17 cellular contexts compared by ENCODE assay signal in genomic region chr21:45533731-45534571, GRCh38. TPM values are rescaled to one million over a fixed set of nuclear protein-coding genes. Genes with fewer than 3 reads are reported as not detected.
DNase-seq lines count a peak whose midpoint lies in the region; ATAC-seq, FAIRE-seq and TF ChIP-seq lines count a peak whose summit lies in the region.
"Had no signal": no experiment of that assay in that cellular context is flagged by ENCODE, and none has a peak within 500 bp of the region (broad histone marks: within the 10 kb centered on the region; RNA-seq: fewer than 3 reads in every experiment).

No MANE protein-coding gene starts in this region.

- H3K27me3 ChIP-seq in right lobe of liver, result no peaks in the 10 kb centered on the region

- no peak for FAIRE-seq in D721Med (lab: Jason Lieb, UNC)
- FAIRE-seq: TTC549 had no signal

- H3K9me3 Mint-ChIP-seq in activated CD4-positive, alpha-beta T cell treated with anti-CD3 and anti-CD28 coated beads, Interleukin-2, amount 10 ng/mL, durations not matched to agents 7 days and 5 days, result no peaks in the 10 kb centered on the region
- no peaks in the 10 kb centered on the region for H3K9me3 Mint-ChIP-seq in activated CD4-positive, alpha-beta T cell treated with anti-CD3 and anti-CD28 coated beads, Interleukin-2, amount 10 ng/mL, durations not matched to agents 24 days and 14 days
- H3K9me3 Mint-ChIP-seq: CD8-positive, alpha-beta memory T cell; effector memory CD8-positive, alpha-beta T cell; naive B cell had no signal

- TF ChIP-seq CTCF in right lobe of liver (IDR thresholded peaks at IDR 0.05), result no peak
- TF ChIP-seq CTCF in D721Med (IDR thresholded peaks at IDR 0.05; ENCODE audit: insufficient read depth, missing control alignments), result no peak

- no peak for DNase-seq in activated CD4-positive, alpha-beta T cell treated with anti-CD3 and anti-CD28 coated beads, Interleukin-2, amount 10 ng/mL, durations not matched to agents 7 days and 5 days
- no peak for DNase-seq in activated CD4-positive, alpha-beta T cell treated with anti-CD3 and anti-CD28 coated beads, Interleukin-2, amount 10 ng/mL, durations not matched to agents 24 days and 14 days
- DNase-seq in ecto neural progenitor cell (ENCODE audit: low spot score), result peak; percentile 41
- DNase-seq in right lobe of liver, result peak; percentile 42 to 85 (median 76)
- DNase-seq in substantia nigra (lab: John Stamatoyannopoulos, UW), result peak in 2 of 49 donors; percentile 35 to 46
- DNase-seq in D721Med (ENCODE audit: insufficient read length, low spot score), result no peak
- DNase-seq: 8988T; amniotic stem cell; effector memory CD8-positive, alpha-beta T cell; foreskin fibroblast; naive B cell; NCI-H187 treated with DMSO at 0.1 percent for 48 hours had no signal

- peaks cover 24% of the 10 kb centered on the region for H3K36me3 Mint-ChIP-seq in activated CD4-positive, alpha-beta T cell treated with anti-CD3 and anti-CD28 coated beads, Interleukin-2, amount 10 ng/mL, durations not matched to agents 7 days and 5 days (ENCODE audit: low read depth)
- peaks cover 26% of the 10 kb centered on the region for H3K36me3 Mint-ChIP-seq in activated CD4-positive, alpha-beta T cell treated with anti-CD3 and anti-CD28 coated beads, Interleukin-2, amount 10 ng/mL, durations not matched to agents 24 days and 14 days (ENCODE audit: low read depth)
- H3K36me3 Mint-ChIP-seq: naive B cell had no signal

- peak overlapping the region; percentile 36 for H3K27ac Mint-ChIP-seq in activated CD4-positive, alpha-beta T cell treated with anti-CD3 and anti-CD28 coated beads, Interleukin-2, amount 10 ng/mL, durations not matched to agents 7 days and 5 days
- no peak overlapping the region for H3K27ac Mint-ChIP-seq in activated CD4-positive, alpha-beta T cell treated with anti-CD3 and anti-CD28 coated beads, Interleukin-2, amount 10 ng/mL, durations not matched to agents 24 days and 14 days

- no peaks in the 10 kb centered on the region for H3K27me3 Mint-ChIP-seq in activated CD4-positive, alpha-beta T cell treated with anti-CD3 and anti-CD28 coated beads, Interleukin-2, amount 10 ng/mL, durations not matched to agents 7 days and 5 days
- no peaks in the 10 kb centered on the region for H3K27me3 Mint-ChIP-seq in activated CD4-positive, alpha-beta T cell treated with anti-CD3 and anti-CD28 coated beads, Interleukin-2, amount 10 ng/mL, durations not matched to agents 24 days and 14 days
- H3K27me3 Mint-ChIP-seq: CD8-positive, alpha-beta memory T cell; effector memory CD8-positive, alpha-beta T cell; naive B cell had no signal

- H3K9me3 ChIP-seq in right lobe of liver, result no peaks in the 10 kb centered on the region

- POLR2A ChIA-PET in activated CD4-positive, alpha-beta T cell treated with anti-CD3 and anti-CD28 coated beads, Interleukin-2, amount 10 ng/mL, durations not matched to agents 7 days and 5 days (lab: Charles Lee), result no interaction called here

- peaks cover 0 to 34% (median 18%) of the 10 kb centered on the region in 4 donors for H3K4me1 ChIP-seq in right lobe of liver

- H3K36me3 ChIP-seq in right lobe of liver, result no peaks in the 10 kb centered on the region

- H3K4me3 Mint-ChIP-seq in activated CD4-positive, alpha-beta T cell treated with anti-CD3 and anti-CD28 coated beads, Interleukin-2, amount 10 ng/mL, durations not matched to agents 7 days and 5 days, result no peak overlapping the region
- no peak overlapping the region for H3K4me3 Mint-ChIP-seq in activated CD4-positive, alpha-beta T cell treated with anti-CD3 and anti-CD28 coated beads, Interleukin-2, amount 10 ng/mL, durations not matched to agents 24 days and 14 days
- H3K4me3 Mint-ChIP-seq: CD8-positive, alpha-beta memory T cell had no signal

- CTCF ChIA-PET in activated CD4-positive, alpha-beta T cell treated with anti-CD3 and anti-CD28 coated beads, Interleukin-2, amount 10 ng/mL, durations not matched to agents 7 days and 5 days (lab: Charles Lee), result no interaction called here

- H3K4me3 ChIP-seq in right lobe of liver, result peak overlapping the region in 1 of 3 donors; percentile 45
- H3K4me3 ChIP-seq: skin epidermis had no signal

- peak; percentile 51 to 68 (median 61) for ATAC-seq in right lobe of liver
- no peak for ATAC-seq in HG03565 (IDR thresholded peaks at IDR 0.05; ENCODE audit: unreplicated experiment)
- ATAC-seq in GM18520 (IDR thresholded peaks at IDR 0.05; ENCODE audit: unreplicated experiment), result no peak
- ATAC-seq: effector memory CD8-positive, alpha-beta T cell had no signal

- peak overlapping the region in 2 of 3 donors; percentile 38 to 67 for H3K27ac ChIP-seq in right lobe of liver
- peak overlapping the region; percentile 21 for H3K27ac ChIP-seq in substantia nigra (ENCODE audit: low read depth, low read length, poor library complexity, severe bottlenecking)

- H3K4me1 Mint-ChIP-seq in activated CD4-positive, alpha-beta T cell treated with anti-CD3 and anti-CD28 coated beads, Interleukin-2, amount 10 ng/mL, durations not matched to agents 7 days and 5 days, result peaks cover 21% of the 10 kb centered on the region
- H3K4me1 Mint-ChIP-seq in activated CD4-positive, alpha-beta T cell treated with anti-CD3 and anti-CD28 coated beads, Interleukin-2, amount 10 ng/mL, durations not matched to agents 24 days and 14 days, result peaks cover 6% of the 10 kb centered on the region

- TF ChIP-seq POLR2A in right lobe of liver (IDR thresholded peaks at IDR 0.05), result no peak

- intact Hi-C loops in activated CD4-positive, alpha-beta T cell treated with anti-CD3 and anti-CD28 coated beads, Interleukin-2, amount 10 ng/mL, durations not matched to agents 24 days and 14 days (cut with micrococcal nuclease), result no loop called here
- intact Hi-C loops in right lobe of liver (cut with DNase I), result no loop called here

- 46% methylated on average over 4 of the region's 27 CpGs for WGBS in right lobe of liver (ENCODE audit: insufficient coverage, low coverage, low lambda C conversion rate, missing lambda C conversion rate)

RNA-seq across cellular contexts. Expression of gene SLC19A1, which starts 8.3 kb away (rescaled TPM):
- total RNA-seq in activated CD4-positive, alpha-beta T cell treated with anti-CD3 and anti-CD28 coated beads, Interleukin-2, amount 10 ng/mL, durations not matched to agents 7 days and 5 days, result 10 to 100 TPM; 43.8 to 46.8 TPM
- 100 and 102 TPM in 2 replicates for total RNA-seq in activated CD4-positive, alpha-beta T cell treated with anti-CD3 and anti-CD28 coated beads, Interleukin-2, amount 10 ng/mL, durations not matched to agents 24 days and 14 days
- total RNA-seq in right lobe of liver, result 10 to 100 TPM in 4 of 6 experiments, 1 to 10 TPM in 2; 4.5 to 24.5 (median 15.7) TPM

Comparison
In these comparisons a context has a peak if more than half of its experiments do, and no peak if none do; other contexts are left out.
1. DNase-seq: peak in ecto neural progenitor cell (single experiment) and right lobe of liver (3 of 3); none in activated CD4-positive, alpha-beta T cell treated with anti-CD3 and anti-CD28 coated beads, Interleukin-2, amount 10 ng/mL, durations not matched to agents 7 days and 5 days (single experiment), activated CD4-positive, alpha-beta T cell treated with anti-CD3 and anti-CD28 coated beads, Interleukin-2, amount 10 ng/mL, durations not matched to agents 24 days and 14 days (single experiment) and D721Med (single experiment).
2. ATAC-seq: peak in right lobe of liver (4 of 4); none in HG03565 (single experiment) and GM18520 (single experiment).